Comparison of ENCODE assay signal across 1 cellular context in genomic region chr4:137623013-137623412, GRCh38.
TF ChIP-seq lines count a peak whose summit lies in the region.

No MANE protein-coding gene starts in this region.

TF ChIP-seq in WTC11, 78 proteins besides CTCF, POLR2A, EP300 and RAD21 (continued from another document):
- TF ChIP-seq ATF6 (CRISPR knock-in tag; IDR thresholded peaks at IDR 0.05): no peak
- no peak for TF ChIP-seq MXD4 (CRISPR knock-in tag; IDR thresholded peaks at IDR 0.05; ENCODE audit: borderline replicate concordance)
- TF ChIP-seq ZBTB43 (CRISPR knock-in tag; IDR thresholded peaks at IDR 0.05): no peak
- TF ChIP-seq GRHL2 (CRISPR knock-in tag; IDR thresholded peaks at IDR 0.05; ENCODE audit: insufficient replicate concordance, severe bottlenecking): no peak
- no peak for TF ChIP-seq NFYB (CRISPR knock-in tag; conservative IDR thresholded peaks at IDR 0.05; ENCODE audit: low read depth)
- TF ChIP-seq NR2C2 (CRISPR knock-in tag; IDR thresholded peaks at IDR 0.05): no peak
- no peak for TF ChIP-seq EMX1 (CRISPR knock-in tag; IDR thresholded peaks at IDR 0.05)
